ENCODE assay signal across 11 cellular contexts in the genomic region with DNA sequence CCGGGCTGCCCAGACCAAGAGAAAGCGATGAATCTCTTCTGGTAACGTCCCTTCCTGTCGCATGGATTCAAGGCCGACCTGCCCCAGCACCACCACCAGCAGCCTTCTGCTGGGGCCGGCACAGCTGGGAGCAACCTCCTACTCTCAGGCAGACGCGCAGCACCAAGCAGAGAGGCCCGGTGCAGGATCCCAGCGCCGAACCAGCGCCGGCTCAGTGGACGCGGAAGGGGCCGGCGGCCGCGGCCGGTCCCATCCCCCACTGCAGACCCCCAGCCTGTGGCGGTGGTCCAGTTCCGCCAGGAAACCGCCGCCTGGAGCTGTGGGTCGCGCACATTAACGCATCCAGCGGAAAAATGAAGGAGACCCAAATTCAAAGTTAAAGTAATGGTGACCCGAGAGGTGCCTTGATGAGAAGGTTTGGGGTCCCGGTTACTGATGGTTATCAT. TPM values are rescaled to one million over a fixed set of nuclear protein-coding genes. Genes with fewer than 3 reads are reported as not detected.
DNase-seq lines count a peak whose midpoint lies in the region; ATAC-seq lines count a peak whose summit lies in the region.
"Had no signal": no experiment of that assay in that cellular context is flagged by ENCODE, and none has a peak within 500 bp of the region (broad histone marks: within the 10 kb centered on the region; RNA-seq: fewer than 3 reads in every experiment).

No MANE protein-coding gene starts in this region.

- H3K27me3 Mint-ChIP-seq in activated T-helper 2 cell treated with anti-CD3 and anti-CD28 coated beads, Interferon-gamma antibody, Interleukin-2, Interleukin-4, amounts not matched to agents 10 μg/mL and 5 μg/mL and 100 μg/mL, durations not matched to agents 14 hours and 24 hours and 36 hours (ENCODE audit: low read depth), result no peaks in the 10 kb centered on the region
- H3K27me3 Mint-ChIP-seq in stimulated activated naive CD8-positive, alpha-beta T cell treated with anti-CD3 and anti-CD28 coated beads, Interleukin-15, amount 100 ng/mL, for 72 hours, result no peaks in the 10 kb centered on the region

- peaks cover 35% of the 10 kb centered on the region for H3K36me3 Mint-ChIP-seq in activated T-helper 2 cell treated with anti-CD3 and anti-CD28 coated beads, Interferon-gamma antibody, Interleukin-2, Interleukin-4, amounts not matched to agents 10 μg/mL and 5 μg/mL and 100 μg/mL, durations not matched to agents 14 hours and 24 hours and 36 hours (ENCODE audit: low read depth)

- peaks cover 78% of the 10 kb centered on the region for H3K27me3 ChIP-seq in iPS-15b (ENCODE audit: control insufficient read depth, insufficient read depth, low read length)

- H3K36me3 ChIP-seq in iPS-15b (ENCODE audit: control insufficient read depth, insufficient read depth, low read length), result no peaks in the 10 kb centered on the region

- no peaks in the 10 kb centered on the region for H3K4me1 ChIP-seq in iPS-15b (ENCODE audit: control insufficient read depth, insufficient read depth, low read length)

- peak; percentile 10 for DNase-seq in NCI-H2227 (lab: John Stamatoyannopoulos, UW; ENCODE audit: unreplicated experiment)
- DNase-seq in NCI-H2227 treated with DMSO at 0.1 percent for 48 hours (lab: John Stamatoyannopoulos, UW), result no peak
- no peak for DNase-seq in activated T-helper 2 cell treated with anti-CD3 and anti-CD28 coated beads, Interferon-gamma antibody, Interleukin-2, Interleukin-4, amounts not matched to agents 10 μg/mL and 5 μg/mL and 100 μg/mL, durations not matched to agents 14 hours and 24 hours and 36 hours (ENCODE audit: low spot score)
- peak in 1 of 2 donors; percentile 42 for DNase-seq in stimulated activated naive CD8-positive, alpha-beta T cell treated with anti-CD3 and anti-CD28 coated beads, Interleukin-15, amount 100 ng/mL, for 72 hours
- no peak for DNase-seq in SK-N-DZ (ENCODE audit: low spot score)
- DNase-seq: NCI-H748 treated with DMSO at 0.1 percent for 48 hours had no signal

- peaks cover 65% of the 10 kb centered on the region for H3K4me1 Mint-ChIP-seq in activated T-helper 2 cell treated with anti-CD3 and anti-CD28 coated beads, Interferon-gamma antibody, Interleukin-2, Interleukin-4, amounts not matched to agents 10 μg/mL and 5 μg/mL and 100 μg/mL, durations not matched to agents 14 hours and 24 hours and 36 hours (ENCODE audit: low read depth)
- peaks cover 79% of the 10 kb centered on the region for H3K4me1 Mint-ChIP-seq in stimulated activated naive CD8-positive, alpha-beta T cell treated with anti-CD3 and anti-CD28 coated beads, Interleukin-15, amount 100 ng/mL, for 72 hours

- H3K9ac ChIP-seq in iPS-15b (ENCODE audit: low read depth, low read length), result no peak overlapping the region

- peak overlapping the region; percentile 78 for H3K4me3 Mint-ChIP-seq in activated T-helper 2 cell treated with anti-CD3 and anti-CD28 coated beads, Interferon-gamma antibody, Interleukin-2, Interleukin-4, amounts not matched to agents 10 μg/mL and 5 μg/mL and 100 μg/mL, durations not matched to agents 14 hours and 24 hours and 36 hours (ENCODE audit: low read depth)
- peak overlapping the region; percentile 79 to 99 for H3K4me3 Mint-ChIP-seq in stimulated activated naive CD8-positive, alpha-beta T cell treated with anti-CD3 and anti-CD28 coated beads, Interleukin-15, amount 100 ng/mL, for 72 hours

- H3K9me3 Mint-ChIP-seq in activated T-helper 2 cell treated with anti-CD3 and anti-CD28 coated beads, Interferon-gamma antibody, Interleukin-2, Interleukin-4, amounts not matched to agents 10 μg/mL and 5 μg/mL and 100 μg/mL, durations not matched to agents 14 hours and 24 hours and 36 hours, result no peaks in the 10 kb centered on the region
- no peaks in the 10 kb centered on the region for H3K9me3 Mint-ChIP-seq in stimulated activated naive CD8-positive, alpha-beta T cell treated with anti-CD3 and anti-CD28 coated beads, Interleukin-15, amount 100 ng/mL, for 72 hours

- H3K4me3 ChIP-seq in iPS-15b (ENCODE audit: low read depth, low read length), result peak overlapping the region; percentile 48

- peak; percentile 21 for ATAC-seq in stimulated activated naive CD8-positive, alpha-beta T cell treated with anti-CD3 and anti-CD28 coated beads, Interleukin-15, amount 100 ng/mL, for 72 hours
- ATAC-seq in GM18858 (IDR thresholded peaks at IDR 0.05; ENCODE audit: unreplicated experiment) (no peak), GM21786 (IDR thresholded peaks at IDR 0.05; ENCODE audit: unreplicated experiment) (no peak)

- H3K9me3 ChIP-seq in iPS-15b (ENCODE audit: control insufficient read depth, insufficient read depth, low read length), result no peaks in the 10 kb centered on the region

- intact Hi-C loops in activated T-helper 2 cell treated with anti-CD3 and anti-CD28 coated beads, Interferon-gamma antibody, Interleukin-2, Interleukin-4, amounts not matched to agents 10 μg/mL and 5 μg/mL and 100 μg/mL, durations not matched to agents 14 hours and 24 hours and 36 hours (cut with micrococcal nuclease), result loop anchor here (5.0 kb wide), 1 partner anchor 182 kb away; a partner anchor contains a TSS

- peak overlapping the region; percentile 76 for H3K27ac Mint-ChIP-seq in activated T-helper 2 cell treated with anti-CD3 and anti-CD28 coated beads, Interferon-gamma antibody, Interleukin-2, Interleukin-4, amounts not matched to agents 10 μg/mL and 5 μg/mL and 100 μg/mL, durations not matched to agents 14 hours and 24 hours and 36 hours
- H3K27ac Mint-ChIP-seq in stimulated activated naive CD8-positive, alpha-beta T cell treated with anti-CD3 and anti-CD28 coated beads, Interleukin-15, amount 100 ng/mL, for 72 hours, result peak overlapping the region; percentile 57 to 75

RNA-seq across cellular contexts. Expression of a gene that starts 0.5 kb away (rescaled TPM):
- total RNA-seq in activated T-helper 2 cell treated with anti-CD3 and anti-CD28 coated beads, Interferon-gamma antibody, Interleukin-2, Interleukin-4, amounts not matched to agents 10 μg/mL and 5 μg/mL and 100 μg/mL, durations not matched to agents 14 hours and 24 hours and 36 hours, result 101 and 117 TPM in 2 replicates
- polyA plus RNA-seq in SK-N-DZ (2014; cell fraction: cytosol; rRNA removed), result not detected in 2 replicates
- polyA plus RNA-seq in SK-N-DZ (2014; cell fraction: nucleus; rRNA removed), result not detected in 2 replicates
- total RNA-seq: HT1080 had no signal
- polyA plus RNA-seq: AG04450 had no signal
